Comparison of ENCODE assay signal across 8 cellular contexts in genomic region chr22:43273902-43274484, GRCh38.
DNase-seq lines count a peak whose midpoint lies in the region; ATAC-seq, FAIRE-seq and TF ChIP-seq lines count a peak whose summit lies in the region.

No MANE protein-coding gene starts in this region.

- H3K4me3 ChIP-seq in BLaER1 (no peak overlapping the region), fibroblast of lung (replicated peaks in 1 of 4; ENCODE audit: control extremely low read depth in 1 of 4, insufficient read depth in 1 of 4, low read depth in 3 of 4, low read length in 4 of 4) (no peak overlapping the region)

- H3K9me3 ChIP-seq in BLaER1: no peaks in the 10 kb centered on the region
- H3K9me3 ChIP-seq in fibroblast of lung (ENCODE audit: control insufficient read depth, insufficient read depth, low read depth, low read length): no peaks in the 10 kb centered on the region

- H3K27ac Mint-ChIP-seq in activated CD8-positive, alpha-beta T cell treated with anti-CD3 and anti-CD28 coated beads, Interleukin-2, amount 10 ng/mL, durations not matched to agents 7 days and 5 days: no peak overlapping the region
- H3K27ac Mint-ChIP-seq in neural crest cell (ENCODE audit: unreplicated experiment): no peak overlapping the region

- POLR2A ChIA-PET in activated CD8-positive, alpha-beta T cell treated with anti-CD3 and anti-CD28 coated beads, Interleukin-2, amount 10 ng/mL, durations not matched to agents 7 days and 5 days (lab: Charles Lee): interaction anchor here (0.6 to 2.0 kb wide), 2 partner anchors 10 to 73 kb away, joined by 3 to 11 read pairs; no protein-coding TSS in a partner anchor

- peaks cover 2% of the 10 kb centered on the region for H3K27me3 Mint-ChIP-seq in activated CD8-positive, alpha-beta T cell treated with anti-CD3 and anti-CD28 coated beads, Interleukin-2, amount 10 ng/mL, durations not matched to agents 7 days and 5 days (ENCODE audit: low read depth)
- peaks cover 18% of the 10 kb centered on the region for H3K27me3 Mint-ChIP-seq in neural crest cell (ENCODE audit: low read depth)

- H3K9ac ChIP-seq in BLaER1 (no peak overlapping the region), fibroblast of lung (ENCODE audit: insufficient read depth, low read length) (no peak overlapping the region)

- H3K4me2 ChIP-seq in BLaER1 (peak overlapping the region; percentile 85; the same call in 1 of the 2 replicates), fibroblast of lung (ENCODE audit: extremely low read depth, insufficient read depth, low read length) (no peak overlapping the region)

- TF ChIP-seq CTCF in fibroblast of lung (conservative IDR thresholded peaks at IDR 0.05 in 1 of 2, IDR thresholded peaks at IDR 0.05 in 1 of 2; ENCODE audit: low read depth in 1 of 2, low read length in 2 of 2) (peak; percentile 79 to 88), neural crest cell (conservative IDR thresholded peaks at IDR 0.05) (peak; percentile 78)

- H3K4me1 ChIP-seq in BLaER1: peaks cover 60% of the 10 kb centered on the region
- H3K4me1 ChIP-seq in fibroblast of lung (ENCODE audit: control insufficient read depth, extremely low read depth, insufficient read depth, low read length): peaks cover 2% of the 10 kb centered on the region

- no peaks in the 10 kb centered on the region for H3K36me3 ChIP-seq in BLaER1
- H3K36me3 ChIP-seq in fibroblast of lung (ENCODE audit: control insufficient read depth, insufficient read depth, low read length): no peaks in the 10 kb centered on the region

- H4K20me1 ChIP-seq in BLaER1 (peaks cover 6% of the 10 kb centered on the region; the same call in 1 of the 2 replicates), fibroblast of lung (ENCODE audit: control insufficient read depth, extremely low read depth, insufficient read depth, low read length) (no peaks in the 10 kb centered on the region)

- CTCF ChIA-PET in activated CD8-positive, alpha-beta T cell treated with anti-CD3 and anti-CD28 coated beads, Interleukin-2, amount 10 ng/mL, durations not matched to agents 7 days and 5 days (lab: Charles Lee): interaction anchor here (0.5 to 10.0 kb wide), 29 partner anchors 10 to 611 kb away, joined by 3 to 171 read pairs (median 4); partner anchors contain the start of gene SCUBE1

- peak; percentile 70 for ATAC-seq in activated CD8-positive, alpha-beta T cell treated with anti-CD3 and anti-CD28 coated beads, Interleukin-2, amount 10 ng/mL, durations not matched to agents 7 days and 5 days
- no peak for ATAC-seq in GM18502 (IDR thresholded peaks at IDR 0.05; ENCODE audit: poor library complexity, unreplicated experiment)

- no peaks in the 10 kb centered on the region for H3K9me3 Mint-ChIP-seq in activated CD8-positive, alpha-beta T cell treated with anti-CD3 and anti-CD28 coated beads, Interleukin-2, amount 10 ng/mL, durations not matched to agents 7 days and 5 days (ENCODE audit: insufficient read depth)
- H3K9me3 Mint-ChIP-seq in neural crest cell: no peaks in the 10 kb centered on the region

- H3K36me3 Mint-ChIP-seq in activated CD8-positive, alpha-beta T cell treated with anti-CD3 and anti-CD28 coated beads, Interleukin-2, amount 10 ng/mL, durations not matched to agents 7 days and 5 days (ENCODE audit: low read depth): no peaks in the 10 kb centered on the region
- H3K36me3 Mint-ChIP-seq in neural crest cell (ENCODE audit: low read depth): no peaks in the 10 kb centered on the region

- DNase-seq in GM19239 (ENCODE audit: insufficient read length, low spot score) (peak; percentile 77), NCI-H460 (ENCODE audit: extremely low read depth, low read depth) (peak; percentile 61), fibroblast of lung (ENCODE audit: low read depth in 2 of 2) (peak; percentile 33 to 60), neural crest cell (ENCODE audit: low read depth, low spot score) (peak; percentile 52), middle frontal gyrus (ENCODE audit: extremely low spot score, low spot score) (no peak)
- DNase-seq in activated CD8-positive, alpha-beta T cell treated with anti-CD3 and anti-CD28 coated beads, Interleukin-2, amount 10 ng/mL, durations not matched to agents 7 days and 5 days: peak; percentile 60

- peaks cover 10% of the 10 kb centered on the region for H3K4me1 Mint-ChIP-seq in activated CD8-positive, alpha-beta T cell treated with anti-CD3 and anti-CD28 coated beads, Interleukin-2, amount 10 ng/mL, durations not matched to agents 7 days and 5 days (ENCODE audit: low read depth)
- peaks cover 37% of the 10 kb centered on the region for H3K4me1 Mint-ChIP-seq in neural crest cell

- FAIRE-seq in GM19239 (lab: Jason Lieb, UNC): peak; percentile 95

- no peaks in the 10 kb centered on the region for H3K27me3 ChIP-seq in BLaER1
- H3K27me3 ChIP-seq in fibroblast of lung (ENCODE audit: control insufficient read depth, insufficient read depth, low read length): no peaks in the 10 kb centered on the region

- H3K4me3 Mint-ChIP-seq in activated CD8-positive, alpha-beta T cell treated with anti-CD3 and anti-CD28 coated beads, Interleukin-2, amount 10 ng/mL, durations not matched to agents 7 days and 5 days: no peak overlapping the region
- H3K4me3 Mint-ChIP-seq in neural crest cell: no peak overlapping the region

- H2AFZ ChIP-seq in fibroblast of lung (ENCODE audit: low read length): no peak overlapping the region

- H3K79me2 ChIP-seq in fibroblast of lung (ENCODE audit: control insufficient read depth, insufficient read depth, low read length): no peaks in the 10 kb centered on the region

- H3K27ac ChIP-seq in BLaER1 (no peak overlapping the region), fibroblast of lung (ENCODE audit: insufficient read depth, low read length) (no peak overlapping the region)
